ENCODE assay signal across 14 cellular contexts in genomic region chr1:24283326-24284155, GRCh38. TPM values are rescaled to one million over a fixed set of nuclear protein-coding genes. Genes with fewer than 3 reads are reported as not detected.
DNase-seq lines count a peak whose midpoint lies in the region; ATAC-seq and TF ChIP-seq lines count a peak whose summit lies in the region.
"Had no signal": no experiment of that assay in that cellular context is flagged by ENCODE, and none has a peak within 500 bp of the region (broad histone marks: within the 10 kb centered on the region; RNA-seq: fewer than 3 reads in every experiment).

No MANE protein-coding gene starts in this region.

- intact Hi-C loops in MCF 10A (cut with micrococcal nuclease) = loop anchor here (5.0 kb wide), 1 partner anchor 34 kb away; the partner anchor contains the start of gene GRHL3
- intact Hi-C loops in left colon (cut with DNase I, micrococcal nuclease) = no loop called here
- intact Hi-C loops in posterior cingulate gyrus (cut with DNase I) = no loop called here

- no peaks in the 10 kb centered on the region for H3K9me3 ChIP-seq in HAP-1

- peaks cover 3% of the 10 kb centered on the region; the same call in 1 of the 2 replicates for H3K4me1 ChIP-seq in HAP-1

- H3K36me3 ChIP-seq in BJ (ENCODE audit: control insufficient read depth, insufficient read depth, low read length) = no peaks in the 10 kb centered on the region
- H3K36me3 ChIP-seq in HAP-1 (replicated peaks) = no peaks in the 10 kb centered on the region

- TF ChIP-seq CTCF in BJ (IDR thresholded peaks at IDR 0.05; ENCODE audit: insufficient read depth, low read depth, low read length) (no peak), MCF 10A (IDR thresholded peaks at IDR 0.05; ENCODE audit: unreplicated experiment) (no peak), type B pancreatic cell (conservative IDR thresholded peaks at IDR 0.05) (no peak)

- no peaks in the 10 kb centered on the region for H3K9me3 Mint-ChIP-seq in MCF 10A (ENCODE audit: unreplicated experiment)
- no peaks in the 10 kb centered on the region for H3K9me3 Mint-ChIP-seq in type B pancreatic cell
- H3K9me3 Mint-ChIP-seq: CD8-positive, alpha-beta memory T cell had no signal

- H3K36me3 Mint-ChIP-seq in MCF 10A (ENCODE audit: insufficient read depth, unreplicated experiment) = no peaks in the 10 kb centered on the region
- H3K36me3 Mint-ChIP-seq in type B pancreatic cell = no peaks in the 10 kb centered on the region
- H3K36me3 Mint-ChIP-seq: CD8-positive, alpha-beta memory T cell had no signal

- H3K27ac Mint-ChIP-seq in MCF 10A (ENCODE audit: low read depth, unreplicated experiment) (peak overlapping the region; percentile 86), type B pancreatic cell (no peak overlapping the region)

- H3K4me1 Mint-ChIP-seq in MCF 10A (ENCODE audit: insufficient read depth, unreplicated experiment) (peaks cover 31% of the 10 kb centered on the region), type B pancreatic cell (ENCODE audit: unreplicated experiment) (peaks cover 15% of the 10 kb centered on the region)
- H3K4me1 Mint-ChIP-seq: CD8-positive, alpha-beta memory T cell had no signal

- no TSS peak for BruUV-seq in MCF 10A (replicated peaks; lab: Mats Ljungman, UMichigan)

- DNase-seq in BJ (ENCODE audit: low read depth) (peak; percentile 52), LoVo (ENCODE audit: low spot score) (peak; percentile 91), MCF 10A (ENCODE audit: unreplicated experiment) (peak; percentile 96), left colon (peak in 1 of 2 donors; percentile 52), NCI-H2196 (lab: John Stamatoyannopoulos, UW; ENCODE audit: unreplicated experiment) (no peak), type B pancreatic cell (ENCODE audit: extremely low spot score, unreplicated experiment) (no peak), posterior cingulate gyrus (no peak), HAP-1 (ENCODE audit: low spot score in 2 of 2) (no peak)
- DNase-seq: activated CD4-positive, alpha-beta T cell treated with anti-CD3 and anti-CD28 coated beads for 1 hour; activated effector memory CD4-positive, alpha-beta T cell treated with Interleukin-2 at 50 U/mL for 16 hours; CD8-positive, alpha-beta memory T cell; effector CD4-positive, alpha-beta T cell; NCI-H1417; SHP77 had no signal

- in situ Hi-C loops in HAP-1 (cut with MboI; ENCODE audit: low sequenced_read_pairs) = no loop called here

- H3K27me3 ChIP-seq in BJ (ENCODE audit: control insufficient read depth, insufficient read depth, low read length) (peaks cover 12% of the 10 kb centered on the region), HAP-1 (ENCODE audit: low read depth) (0 out of 2 replicates have a peak, but pooled peaks cover 2% of the 10 kb centered on the region)

- POLR2A ChIA-PET in BJ (lab: Charles Lee) = interaction anchor here (0.6 kb wide), 1 partner anchor 39 kb away, joined by 3 read pairs; no protein-coding TSS in a partner anchor
- POLR2A ChIA-PET in MCF 10A (lab: Yijun Ruan, JAX) = interaction anchor here (0.5 to 4.3 kb wide), 14 partner anchors 10 to 1215 kb away, joined by 3 to 66 read pairs (median 5); partner anchors contain the start of gene GRHL3

- H3K4me3 ChIP-seq in BJ (ENCODE audit: low read depth, low read length) (no peak overlapping the region), HAP-1 (no peak overlapping the region)

- CTCF ChIA-PET in BJ (lab: Yijun Ruan, JAX) = no interaction called here
- CTCF ChIA-PET in MCF 10A (lab: Yijun Ruan, JAX) = interaction anchor here (0.6 to 1.0 kb wide), 2 partner anchors 79 to 146 kb away, joined by 3 read pairs; no protein-coding TSS in a partner anchor

- H3K4me3 Mint-ChIP-seq in MCF 10A (ENCODE audit: unreplicated experiment) (peak overlapping the region; percentile 18), type B pancreatic cell (no peak overlapping the region)
- H3K4me3 Mint-ChIP-seq: CD8-positive, alpha-beta memory T cell had no signal

- peak; percentile 90 for ATAC-seq in left colon

- H3K27me3 Mint-ChIP-seq in MCF 10A (ENCODE audit: insufficient read depth, unreplicated experiment) (no peaks in the 10 kb centered on the region), type B pancreatic cell (no peaks in the 10 kb centered on the region)
- H3K27me3 Mint-ChIP-seq: CD8-positive, alpha-beta memory T cell had no signal

RNA-seq across cellular contexts. Expression of gene GRHL3, which starts 35.6 kb away (rescaled TPM):
- polyA plus RNA-seq in BJ (2011; rRNA removed) = not detected in 2 replicates
- polyA minus RNA-seq in BJ (2011; rRNA and poly(A)+ RNA removed) = not detected in 2 replicates
- total RNA-seq in MCF 10A (2022) (4.7 and 8.9 TPM in 2 replicates), left colon (under 1 TPM in 1 of 2 donors, not detected in 1; 0.45 TPM), type B pancreatic cell (ENCODE audit: low replicate concordance) (70.6 and 194 TPM in 2 replicates)
- polyA plus RNA-seq: CD8-positive, alpha-beta memory T cell had no signal

Comparison
In these comparisons a context has a peak if more than half of its experiments do, and no peak if none do; other contexts are left out.
1. DNase-seq: peak in BJ (single experiment), LoVo (single experiment) and MCF 10A (single experiment); none in NCI-H2196 (single experiment), type B pancreatic cell (single experiment), posterior cingulate gyrus (0 of 10) and HAP-1 (0 of 2).